9 cellular contexts compared by ENCODE assay signal in genomic region chr12:106342397-106343212, GRCh38. TPM values are rescaled to one million over a fixed set of nuclear protein-coding genes. Genes with fewer than 3 reads are reported as not detected.
A peak's percentile ranks its signal among the peaks of the same experiment; 100 is the strongest.
DNase-seq lines count a peak whose midpoint lies in the region; ATAC-seq and TF ChIP-seq lines count a peak whose summit lies in the region.
"Had no signal": no experiment of that assay in that cellular context is flagged by ENCODE, and none has a peak within 500 bp of the region (broad histone marks: within the 10 kb centered on the region; RNA-seq: fewer than 3 reads in every experiment).

No MANE protein-coding gene starts in this region.

- no peak overlapping the region for H3K9ac ChIP-seq in parathyroid adenoma

- ATAC-seq in RWPE2 (ENCODE audit: low read depth) (peak; percentile 81), gastroesophageal sphincter (peak; percentile 96), GM18907 (IDR thresholded peaks at IDR 0.05; ENCODE audit: unreplicated experiment) (no peak)

- H3K27me3 ChIP-seq in BJ (ENCODE audit: control insufficient read depth, insufficient read depth, low read length) = no peaks in the 10 kb centered on the region
- H3K27me3 ChIP-seq in RWPE2 (ENCODE audit: insufficient read depth, poor library complexity, severe bottlenecking) = no peaks in the 10 kb centered on the region
- H3K27me3 ChIP-seq in gastroesophageal sphincter = no peaks in the 10 kb centered on the region
- no peaks in the 10 kb centered on the region for H3K27me3 ChIP-seq in parathyroid adenoma (ENCODE audit: control insufficient read depth, insufficient read depth, low read length)

- TF ChIP-seq EP300 in gastroesophageal sphincter (IDR thresholded peaks at IDR 0.05) = no peak

- POLR2A ChIA-PET in BJ (lab: Charles Lee) = no interaction called here

- H2AFZ ChIP-seq in parathyroid adenoma = peak overlapping the region; percentile 16

- TF ChIP-seq CTCF in BJ (IDR thresholded peaks at IDR 0.05; ENCODE audit: insufficient read depth, low read depth, low read length) (no peak), RWPE2 (IDR thresholded peaks at IDR 0.05; ENCODE audit: poor library complexity, severe bottlenecking) (no peak), gastroesophageal sphincter (IDR thresholded peaks at IDR 0.05) (no peak), parathyroid adenoma (IDR thresholded peaks at IDR 0.05) (no peak)

- TF ChIP-seq POLR2A in gastroesophageal sphincter (IDR thresholded peaks at IDR 0.05) = no peak

- DNase-seq in BJ (ENCODE audit: low read depth) (peak; percentile 74), RWPE2 (ENCODE audit: low spot score) (no peak), NCI-H446 treated with DMSO at 0.1 percent for 48 hours (lab: John Stamatoyannopoulos, UW) (no peak), DMS53 (lab: John Stamatoyannopoulos, UW) (no peak), T-helper 1 cell (no peak)
- DNase-seq: retina had no signal

- H3K4me3 ChIP-seq in BJ (ENCODE audit: low read depth, low read length) = no peak overlapping the region
- no peak overlapping the region for H3K4me3 ChIP-seq in RWPE2 (ENCODE audit: severe bottlenecking)
- peak overlapping the region; percentile 6 to 15 for H3K4me3 ChIP-seq in gastroesophageal sphincter
- H3K4me3 ChIP-seq in parathyroid adenoma (ENCODE audit: low read depth, low read length) = no peak overlapping the region

- H3K4me1 ChIP-seq in RWPE2 (ENCODE audit: insufficient read depth, poor library complexity, severe bottlenecking) (no peaks in the 10 kb centered on the region), gastroesophageal sphincter (peaks cover 7 to 45% (median 19%) of the 10 kb centered on the region in 3 donors), parathyroid adenoma (peaks cover 11% of the 10 kb centered on the region)

- H3K27ac ChIP-seq in RWPE2 (ENCODE audit: poor library complexity, severe bottlenecking) (peak overlapping the region; percentile 23), gastroesophageal sphincter (peak overlapping the region; percentile 64 to 77 (median 71)), parathyroid adenoma (peak overlapping the region; percentile 49)

- peak overlapping the region; percentile 20 for H3K4me2 ChIP-seq in parathyroid adenoma (ENCODE audit: low read length)

- H3K36me3 ChIP-seq in BJ (ENCODE audit: control insufficient read depth, insufficient read depth, low read length) = 0 out of 2 replicates have a peak, but pooled peaks cover 2% of the 10 kb centered on the region
- H3K36me3 ChIP-seq in RWPE2 (ENCODE audit: low read depth) = no peaks in the 10 kb centered on the region
- peaks cover 0 to 64% of the 10 kb centered on the region in 2 donors for H3K36me3 ChIP-seq in gastroesophageal sphincter
- no peaks in the 10 kb centered on the region for H3K36me3 ChIP-seq in parathyroid adenoma (ENCODE audit: control insufficient read depth, insufficient read depth, low read length)

- no peaks in the 10 kb centered on the region for H3K9me3 ChIP-seq in RWPE2 (ENCODE audit: severe bottlenecking)
- no peaks in the 10 kb centered on the region for H3K9me3 ChIP-seq in gastroesophageal sphincter
- no peaks in the 10 kb centered on the region for H3K9me3 ChIP-seq in parathyroid adenoma (ENCODE audit: control insufficient read depth, low read length)

- no peaks in the 10 kb centered on the region for H3K79me2 ChIP-seq in parathyroid adenoma

- CTCF ChIA-PET in BJ (lab: Yijun Ruan, JAX) = interaction anchor here (0.9 to 2.4 kb wide), 2 partner anchors 12 to 15 kb away, joined by 3 to 11 read pairs; partner anchors contain the start of gene POLR3B

- WGBS in gastroesophageal sphincter (ENCODE audit: low coverage in 1 of 2), 2 donors = 11 to 20% methylated on average over 8 to 9 of the region's 9 CpGs

RNA-seq across cellular contexts. Expression of gene POLR3B, which starts 14.9 kb away (rescaled TPM):
- polyA plus RNA-seq in BJ (2011; rRNA removed) = 6.4 and 11.1 TPM in 2 replicates
- polyA minus RNA-seq in BJ (2011; rRNA and poly(A)+ RNA removed) = 7.9 and 9.3 TPM in 2 replicates
- 1 to 10 TPM; 5.7 to 7.9 (median 6.4) TPM for total RNA-seq in gastroesophageal sphincter

RNA-seq across cellular contexts. Expression of gene TCP11L2, which starts 40.1 kb away (rescaled TPM):
- 16.8 and 22.0 TPM in 2 replicates for polyA plus RNA-seq in BJ (2011; rRNA removed)
- 52.3 and 57.1 TPM in 2 replicates for polyA minus RNA-seq in BJ (2011; rRNA and poly(A)+ RNA removed)
- total RNA-seq in gastroesophageal sphincter = 10 to 100 TPM; 35.4 to 59.8 (median 41.5) TPM

Comparison
In these comparisons a context has a peak if more than half of its experiments do, and no peak if none do; other contexts are left out.
1. H3K4me3 ChIP-seq: peak in gastroesophageal sphincter (2 of 2); none in BJ (single experiment), RWPE2 (single experiment) and parathyroid adenoma (single experiment).
2. Peak in every context shown above with its lines, with median percentiles within 50 percentile points of each other: H3K27ac ChIP-seq.